In genomic region chr10:25065761-25066476, GRCh38 we compare ENCODE assay signal across 35 cellular contexts. TPM values are rescaled to one million over a fixed set of nuclear protein-coding genes. Genes with fewer than 3 reads are reported as not detected.
"Had no signal": no experiment of that assay in that cellular context is flagged by ENCODE, and none has a peak within 500 bp of the region (broad histone marks: within the 10 kb centered on the region; RNA-seq: fewer than 3 reads in every experiment).

No MANE protein-coding gene starts in this region.

- H3K36me3 Mint-ChIP-seq: activated CD4-positive, alpha-beta memory T cell treated with anti-CD3 and anti-CD28 coated beads for 36 hours; activated CD8-positive, alpha-beta memory T cell treated with anti-CD3 and anti-CD28 coated beads, Interleukin-2, amount 10 ng/mL, durations not matched to agents 7 days and 5 days; activated naive CD4-positive, alpha-beta T cell treated with anti-CD3 and anti-CD28 coated beads, Interleukin-2, amount 50 U/mL, for 24 hours; activated naive CD8-positive, alpha-beta T cell treated with anti-CD3 and anti-CD28 coated beads for 36 hours had no signal

- H3K27me3 ChIP-seq: adrenal gland, body of pancreas, cardiac muscle cell, dorsolateral prefrontal cortex, esophagus squamous epithelium had no signal

- H3K9me3 ChIP-seq: adrenal gland, body of pancreas, esophagus squamous epithelium had no signal

- H3K4me3 Mint-ChIP-seq: activated B cell treated with CpG ODN at 0.5 μM for 24 hours; activated CD4-positive, alpha-beta memory T cell treated with anti-CD3 and anti-CD28 coated beads for 36 hours; activated CD4-positive, alpha-beta T cell treated with anti-CD3 and anti-CD28 coated beads, Interleukin-2, amount 10 ng/mL, durations not matched to agents 24 days and 14 days; activated CD8-positive, alpha-beta memory T cell treated with anti-CD3 and anti-CD28 coated beads, Interleukin-2, amount 10 ng/mL, durations not matched to agents 7 days and 5 days; activated CD8-positive, alpha-beta T cell treated with anti-CD3 and anti-CD28 coated beads, Interleukin-2, amount 10 ng/mL, durations not matched to agents 7 days and 5 days; activated naive CD4-positive, alpha-beta T cell treated with anti-CD3 and anti-CD28 coated beads for 36 hours; activated naive CD4-positive, alpha-beta T cell treated with anti-CD3 and anti-CD28 coated beads, Interleukin-2, amount 50 U/mL, for 24 hours; activated naive CD8-positive, alpha-beta T cell treated with anti-CD3 and anti-CD28 coated beads for 36 hours; activated naive CD8-positive, alpha-beta T cell treated with anti-CD3 and anti-CD28 coated beads, Interleukin-2, amount 50 U/mL, for 24 hours; activated T-helper 1 cell treated with anti-CD3 and anti-CD28 coated beads, Interleukin-12 subunit alpha, Interleukin-12 subunit beta, Interleukin-2, Interleukin-4 antibody, amounts not matched to agents 30 ng/mL and 10 ng/mL and 1 ng/mL, durations not matched to agents 14 hours and 24 hours and 36 hours; central memory CD8-positive, alpha-beta T cell; dendritic cell treated with granulocyte-macrophage colony-stimulating factor and Interleukin-4, amounts not matched to agents 40 ng/mL and 50 ng/mL, for 4 days; endodermal cell; T-helper 17 cell; T-helper 2 cell treated with Interferon-gamma antibody and Interleukin-4, amounts not matched to agents 5 μg/mL and 100 μg/mL, for 36 hours had no signal

- H3K27me3 Mint-ChIP-seq: activated CD4-positive, alpha-beta T cell treated with anti-CD3 and anti-CD28 coated beads, Interleukin-2, amount 10 ng/mL, durations not matched to agents 24 days and 14 days; activated CD8-positive, alpha-beta memory T cell treated with anti-CD3 and anti-CD28 coated beads, Interleukin-2, amount 10 ng/mL, durations not matched to agents 7 days and 5 days; activated naive CD4-positive, alpha-beta T cell treated with anti-CD3 and anti-CD28 coated beads, Interleukin-2, amount 50 U/mL, for 24 hours; activated naive CD8-positive, alpha-beta T cell treated with anti-CD3 and anti-CD28 coated beads, Interleukin-2, amount 50 U/mL, for 24 hours had no signal

- H3K27ac ChIP-seq: adrenal gland, body of pancreas, cardiac muscle cell, coronary artery, dorsolateral prefrontal cortex, WERI-Rb-1 had no signal

- ATAC-seq: activated CD4-positive, CD25-positive, alpha-beta regulatory T cell treated with anti-CD3 and anti-CD28 coated beads, Interleukin-2, amount 50 U/mL, for 24 hours; activated CD8-positive, alpha-beta memory T cell treated with anti-CD3 and anti-CD28 coated beads, Interleukin-2, amount 10 ng/mL, durations not matched to agents 7 days and 5 days; activated CD8-positive, alpha-beta T cell treated with anti-CD3 and anti-CD28 coated beads, Interleukin-2, amount 10 ng/mL, durations not matched to agents 7 days and 5 days; activated naive CD8-positive, alpha-beta T cell treated with anti-CD3 and anti-CD28 coated beads, Interleukin-2, amount 50 U/mL, for 24 hours; body of pancreas; T-helper 17 cell had no signal

- DNase-seq: activated B cell treated with CpG ODN at 0.5 μM for 24 hours; activated CD4-positive, alpha-beta T cell treated with anti-CD3 and anti-CD28 coated beads, Interleukin-2, amount 10 ng/mL, durations not matched to agents 24 days and 14 days; activated CD8-positive, alpha-beta memory T cell treated with anti-CD3 and anti-CD28 coated beads, Interleukin-2, amount 10 ng/mL, durations not matched to agents 7 days and 5 days; activated CD8-positive, alpha-beta memory T cell treated with anti-CD3 and anti-CD28 coated beads, Interleukin-2, amount 50 U/mL, for 4 hours; activated CD8-positive, alpha-beta T cell treated with anti-CD3 and anti-CD28 coated beads, Interleukin-2, amount 10 ng/mL, durations not matched to agents 7 days and 5 days; activated effector memory CD4-positive, alpha-beta T cell treated with anti-CD3 and anti-CD28 coated beads, Interleukin-2, amount 50 U/mL, for 16 hours; activated naive CD4-positive, alpha-beta T cell treated with anti-CD3 and anti-CD28 coated beads for 36 hours; activated naive CD8-positive, alpha-beta T cell treated with anti-CD3 and anti-CD28 coated beads for 36 hours; activated naive CD8-positive, alpha-beta T cell treated with anti-CD3 and anti-CD28 coated beads, Interleukin-2, amount 50 U/mL, for 24 hours; activated T-cell treated with anti-CD3 and anti-CD28 coated beads, Interleukin-2, amount 50 U/mL, for 1 hour; activated T-cell treated with anti-CD3 and anti-CD28 coated beads, Interleukin-2, amount 50 U/mL, for 48 hours; adrenal gland; amygdala; aorta; body of pancreas; dorsolateral prefrontal cortex; effector memory CD4-positive, alpha-beta T cell; endodermal cell; erythroblast; esophagus squamous epithelium; head of caudate nucleus; T-helper 17 cell; T1000; WERI-Rb-1 had no signal

- H3K36me3 ChIP-seq: adrenal gland, cardiac muscle cell, esophagus squamous epithelium, WERI-Rb-1 had no signal

- H3K9me3 Mint-ChIP-seq: activated B cell treated with CpG ODN at 0.5 μM for 24 hours; activated CD4-positive, alpha-beta memory T cell treated with anti-CD3 and anti-CD28 coated beads for 36 hours; activated naive CD4-positive, alpha-beta T cell treated with anti-CD3 and anti-CD28 coated beads for 36 hours; activated naive CD4-positive, alpha-beta T cell treated with anti-CD3 and anti-CD28 coated beads, Interleukin-2, amount 50 U/mL, for 24 hours; activated naive CD8-positive, alpha-beta T cell treated with anti-CD3 and anti-CD28 coated beads for 36 hours; activated T-helper 2 cell treated with anti-CD3 and anti-CD28 coated beads, Interferon-gamma antibody, Interleukin-2, Interleukin-4, amounts not matched to agents 10 μg/mL and 5 μg/mL and 100 μg/mL, durations not matched to agents 14 hours and 24 hours and 36 hours; central memory CD8-positive, alpha-beta T cell; dendritic cell treated with granulocyte-macrophage colony-stimulating factor and Interleukin-4, amounts not matched to agents 40 ng/mL and 50 ng/mL, for 4 days; endodermal cell; T-helper 2 cell treated with Interferon-gamma antibody and Interleukin-4, amounts not matched to agents 5 μg/mL and 100 μg/mL, for 36 hours had no signal

- FAIRE-seq: frontal cortex had no signal

- H3K4me3 ChIP-seq: adrenal gland, body of pancreas, cardiac muscle cell, coronary artery, dorsolateral prefrontal cortex, esophagus squamous epithelium had no signal

- H3K27ac Mint-ChIP-seq: activated B cell treated with CpG ODN at 0.5 μM for 24 hours; activated CD4-positive, alpha-beta memory T cell treated with anti-CD3 and anti-CD28 coated beads for 36 hours; activated CD4-positive, alpha-beta T cell treated with anti-CD3 and anti-CD28 coated beads, Interleukin-2, amount 10 ng/mL, durations not matched to agents 24 days and 14 days; activated CD8-positive, alpha-beta memory T cell treated with anti-CD3 and anti-CD28 coated beads, Interleukin-2, amount 10 ng/mL, durations not matched to agents 7 days and 5 days; activated CD8-positive, alpha-beta T cell treated with anti-CD3 and anti-CD28 coated beads, Interleukin-2, amount 10 ng/mL, durations not matched to agents 7 days and 5 days; activated naive CD4-positive, alpha-beta T cell treated with anti-CD3 and anti-CD28 coated beads for 36 hours; activated naive CD8-positive, alpha-beta T cell treated with anti-CD3 and anti-CD28 coated beads for 36 hours; activated naive CD8-positive, alpha-beta T cell treated with anti-CD3 and anti-CD28 coated beads, Interleukin-2, amount 50 U/mL, for 24 hours; activated T-helper 1 cell treated with anti-CD3 and anti-CD28 coated beads, Interleukin-12 subunit alpha, Interleukin-12 subunit beta, Interleukin-2, Interleukin-4 antibody, amounts not matched to agents 30 ng/mL and 10 ng/mL and 1 ng/mL, durations not matched to agents 14 hours and 24 hours and 36 hours; activated T-helper 2 cell treated with anti-CD3 and anti-CD28 coated beads, Interferon-gamma antibody, Interleukin-2, Interleukin-4, amounts not matched to agents 10 μg/mL and 5 μg/mL and 100 μg/mL, durations not matched to agents 14 hours and 24 hours and 36 hours; dendritic cell treated with granulocyte-macrophage colony-stimulating factor and Interleukin-4, amounts not matched to agents 40 ng/mL and 50 ng/mL, for 4 days; endodermal cell; T-helper 17 cell; T-helper 2 cell treated with Interferon-gamma antibody and Interleukin-4, amounts not matched to agents 5 μg/mL and 100 μg/mL, for 36 hours had no signal

- H3K4me1 ChIP-seq: adrenal gland had no signal

RNA-seq across cellular contexts. Expression of gene ENKUR, which starts 50.0 kb away (rescaled TPM):
- total RNA-seq: activated B cell treated with CpG ODN at 0.5 μM for 24 hours; activated CD4-positive, alpha-beta memory T cell treated with anti-CD3 and anti-CD28 coated beads for 36 hours; activated CD4-positive, alpha-beta T cell treated with anti-CD3 and anti-CD28 coated beads, Interleukin-2, amount 10 ng/mL, durations not matched to agents 24 days and 14 days; activated CD8-positive, alpha-beta memory T cell treated with anti-CD3 and anti-CD28 coated beads, Interleukin-2, amount 10 ng/mL, durations not matched to agents 7 days and 5 days; activated CD8-positive, alpha-beta T cell treated with anti-CD3 and anti-CD28 coated beads, Interleukin-2, amount 10 ng/mL, durations not matched to agents 7 days and 5 days; activated naive CD4-positive, alpha-beta T cell treated with anti-CD3 and anti-CD28 coated beads for 36 hours; activated naive CD8-positive, alpha-beta T cell treated with anti-CD3 and anti-CD28 coated beads for 36 hours; activated T-helper 1 cell treated with anti-CD3 and anti-CD28 coated beads, Interleukin-12 subunit alpha, Interleukin-12 subunit beta, Interleukin-2, Interleukin-4 antibody, amounts not matched to agents 30 ng/mL and 10 ng/mL and 1 ng/mL, durations not matched to agents 14 hours and 24 hours and 36 hours; activated T-helper 2 cell treated with anti-CD3 and anti-CD28 coated beads, Interferon-gamma antibody, Interleukin-2, Interleukin-4, amounts not matched to agents 10 μg/mL and 5 μg/mL and 100 μg/mL, durations not matched to agents 14 hours and 24 hours and 36 hours; body of pancreas; cardiac muscle cell; endodermal cell had no signal
- polyA plus RNA-seq: aorta had no signal
